Comparison of ENCODE assay signal across 27 cellular contexts in the genomic region with DNA sequence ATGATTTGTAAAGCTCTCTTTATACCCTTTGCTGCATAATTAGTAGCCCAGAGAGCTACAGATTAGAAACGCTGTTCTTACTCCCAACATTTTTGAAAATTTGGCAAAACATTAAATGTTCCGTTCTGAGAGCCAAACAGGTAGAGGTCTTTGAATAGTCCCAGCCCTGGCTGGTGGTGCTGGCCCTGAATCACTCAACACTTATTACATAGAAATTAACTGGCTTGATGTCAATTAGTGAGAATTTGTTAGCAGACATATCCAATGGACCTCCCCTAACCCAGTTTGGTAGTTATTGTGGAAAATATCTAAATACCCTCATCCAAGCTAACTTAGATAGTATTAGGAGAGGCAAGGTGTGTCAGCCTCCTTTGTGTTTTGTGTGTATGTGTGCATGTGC.
"Had no signal": no experiment of that assay in that cellular context is flagged by ENCODE, and none has a peak within 500 bp of the region (broad histone marks: within the 10 kb centered on the region; RNA-seq: fewer than 3 reads in every experiment).

No MANE protein-coding gene starts in this region.

- H3K27ac ChIP-seq: dorsolateral prefrontal cortex, left lung, ovary, right lobe of liver, thyroid gland, upper lobe of right lung had no signal

- H3K27ac Mint-ChIP-seq: activated B cell treated with CpG ODN at 0.5 μM for 24 hours; activated CD8-positive, alpha-beta memory T cell treated with anti-CD3 and anti-CD28 coated beads, Interleukin-2, amount 10 ng/mL, durations not matched to agents 7 days and 5 days; activated CD8-positive, alpha-beta T cell treated with anti-CD3 and anti-CD28 coated beads, Interleukin-2, amount 10 ng/mL, durations not matched to agents 7 days and 5 days; activated naive CD8-positive, alpha-beta T cell; activated T-cell treated with anti-CD3 and anti-CD28 coated beads, Interleukin-2, amount 50 U/mL, for 72 hours; natural killer cell treated with Interleukin-12 subunit alpha and Interleukin-12 subunit beta and Interleukin-15 and Interleukin-18, amount 100 ng/mL, for 72 hours; progenitor cell of endocrine pancreas; stimulated activated effector memory CD8-positive, alpha-beta T cell treated with anti-CD3 and anti-CD28 coated beads, Interleukin-12 subunit alpha, Interleukin-12 subunit beta, amount 100 ng/mL, for 72 hours; stimulated activated naive CD8-positive, alpha-beta T cell treated with anti-CD3 and anti-CD28 coated beads, Interleukin-15, Interleukin-2, amounts not matched to agents 100 ng/mL and 50 ng/mL, for 24 hours; T-helper 2 cell treated with Interferon-gamma antibody and Interleukin-4, amounts not matched to agents 5 μg/mL and 100 μg/mL, for 36 hours had no signal

- H3K4me3 ChIP-seq: coronary artery, dorsolateral prefrontal cortex, left lung, mucosa of descending colon, ovary, right lobe of liver, thyroid gland, upper lobe of right lung had no signal

- H3K27me3 ChIP-seq: left lung, ovary, right lobe of liver, thyroid gland, upper lobe of right lung had no signal

- H3K9me3 Mint-ChIP-seq: activated B cell treated with CpG ODN at 0.5 μM for 24 hours; activated T-cell treated with anti-CD3 and anti-CD28 coated beads, Interleukin-2, amount 50 U/mL, for 72 hours; natural killer cell treated with Interleukin-12 subunit alpha and Interleukin-12 subunit beta and Interleukin-15 and Interleukin-18, amount 100 ng/mL, for 72 hours; stimulated activated effector memory CD8-positive, alpha-beta T cell treated with anti-CD3 and anti-CD28 coated beads, Interleukin-12 subunit alpha, Interleukin-12 subunit beta, amount 100 ng/mL, for 72 hours; stimulated activated naive CD8-positive, alpha-beta T cell treated with anti-CD3 and anti-CD28 coated beads, Interleukin-15, Interleukin-2, amounts not matched to agents 100 ng/mL and 50 ng/mL, for 24 hours; T-helper 2 cell treated with Interferon-gamma antibody and Interleukin-4, amounts not matched to agents 5 μg/mL and 100 μg/mL, for 36 hours had no signal

- DNase-seq: activated B cell treated with CpG ODN at 0.5 μM for 24 hours; activated CD4-positive, alpha-beta T cell treated with anti-CD3 and anti-CD28 coated beads, Interleukin-2, amount 50 U/mL, for 1 hour; activated CD8-positive, alpha-beta memory T cell treated with anti-CD3 and anti-CD28 coated beads, Interleukin-2, amount 10 ng/mL, durations not matched to agents 7 days and 5 days; activated CD8-positive, alpha-beta T cell treated with anti-CD3 and anti-CD28 coated beads, Interleukin-2, amount 10 ng/mL, durations not matched to agents 7 days and 5 days; activated naive CD4-positive, alpha-beta T cell treated with Interleukin-2 at 50 U/mL for 16 hours; activated T-cell treated with anti-CD3 and anti-CD28 coated beads, Interleukin-2, amount 50 U/mL, for 72 hours; dorsolateral prefrontal cortex; effector memory CD4-positive, alpha-beta T cell; erythroblast; kidney glomerular epithelial cell; mucosa of descending colon; right lobe of liver; stimulated activated CD4-positive, alpha-beta T cell treated with anti-CD3 and anti-CD28 coated beads, Interleukin-4, amount 100 ng/mL, for 24 hours; substantia nigra; T-helper 1 cell; upper lobe of right lung had no signal

- H3K4me1 ChIP-seq: left lung, right lobe of liver, thyroid gland, upper lobe of right lung had no signal

- H3K36me3 Mint-ChIP-seq: activated CD8-positive, alpha-beta memory T cell treated with anti-CD3 and anti-CD28 coated beads, Interleukin-2, amount 10 ng/mL, durations not matched to agents 7 days and 5 days; activated naive CD8-positive, alpha-beta T cell; brain; natural killer cell treated with Interleukin-12 subunit alpha and Interleukin-12 subunit beta and Interleukin-15 and Interleukin-18, amount 100 ng/mL, for 72 hours; stimulated activated effector memory CD8-positive, alpha-beta T cell treated with anti-CD3 and anti-CD28 coated beads, Interleukin-12 subunit alpha, Interleukin-12 subunit beta, amount 100 ng/mL, for 72 hours had no signal

- H3K4me1 Mint-ChIP-seq: activated B cell treated with CpG ODN at 0.5 μM for 24 hours; activated CD8-positive, alpha-beta memory T cell treated with anti-CD3 and anti-CD28 coated beads, Interleukin-2, amount 10 ng/mL, durations not matched to agents 7 days and 5 days; stimulated activated effector memory CD8-positive, alpha-beta T cell treated with anti-CD3 and anti-CD28 coated beads, Interleukin-12 subunit alpha, Interleukin-12 subunit beta, amount 100 ng/mL, for 72 hours had no signal

- H3K9me3 ChIP-seq: left lung, mucosa of descending colon, ovary, right lobe of liver, thyroid gland, upper lobe of right lung had no signal

- H3K36me3 ChIP-seq: left lung, ovary, right lobe of liver, thyroid gland, upper lobe of right lung had no signal

- H3K4me3 Mint-ChIP-seq: activated B cell treated with CpG ODN at 0.5 μM for 24 hours; activated CD8-positive, alpha-beta memory T cell treated with anti-CD3 and anti-CD28 coated beads, Interleukin-2, amount 10 ng/mL, durations not matched to agents 7 days and 5 days; activated CD8-positive, alpha-beta T cell treated with anti-CD3 and anti-CD28 coated beads, Interleukin-2, amount 10 ng/mL, durations not matched to agents 7 days and 5 days; activated naive CD8-positive, alpha-beta T cell; activated T-cell treated with anti-CD3 and anti-CD28 coated beads, Interleukin-2, amount 50 U/mL, for 72 hours; brain; natural killer cell treated with Interleukin-12 subunit alpha and Interleukin-12 subunit beta and Interleukin-15 and Interleukin-18, amount 100 ng/mL, for 72 hours; stimulated activated effector memory CD8-positive, alpha-beta T cell treated with anti-CD3 and anti-CD28 coated beads, Interleukin-12 subunit alpha, Interleukin-12 subunit beta, amount 100 ng/mL, for 72 hours; stimulated activated naive CD8-positive, alpha-beta T cell treated with anti-CD3 and anti-CD28 coated beads, Interleukin-15, Interleukin-2, amounts not matched to agents 100 ng/mL and 50 ng/mL, for 24 hours; T-helper 2 cell treated with Interferon-gamma antibody and Interleukin-4, amounts not matched to agents 5 μg/mL and 100 μg/mL, for 36 hours had no signal
